Comparison of ENCODE assay signal across 24 cellular contexts in the genomic region with DNA sequence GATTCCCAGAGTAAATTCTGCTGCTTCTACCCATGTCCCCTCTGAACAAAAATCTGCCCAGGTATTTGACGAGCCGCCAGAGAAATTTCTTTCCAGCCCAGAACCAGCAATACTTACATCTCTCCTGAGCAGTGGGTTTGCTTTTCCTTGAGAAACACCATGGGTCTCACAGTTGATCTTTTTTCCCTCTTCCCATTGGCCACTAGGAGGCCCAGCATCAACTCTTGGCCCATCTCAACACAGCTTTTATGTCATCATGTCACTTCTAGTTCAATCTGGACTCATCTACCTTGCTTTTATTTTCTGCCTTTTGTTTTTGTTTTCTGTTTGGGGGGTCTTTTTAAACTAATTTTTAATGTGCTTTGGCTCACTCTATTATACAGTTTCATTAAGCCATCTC. TPM values are rescaled to one million over a fixed set of nuclear protein-coding genes. Genes with fewer than 3 reads are reported as not detected.
DNase-seq lines count a peak whose midpoint lies in the region; TF ChIP-seq lines count a peak whose summit lies in the region.
"Had no signal": no experiment of that assay in that cellular context is flagged by ENCODE, and none has a peak within 500 bp of the region (broad histone marks: within the 10 kb centered on the region; RNA-seq: fewer than 3 reads in every experiment).

No MANE protein-coding gene starts in this region.

- no peak overlapping the region for H3K4me3 Mint-ChIP-seq in progenitor cell of endocrine pancreas (ENCODE audit: low read depth)
- H3K4me3 Mint-ChIP-seq: activated CD4-positive, alpha-beta T cell treated with anti-CD3 and anti-CD28 coated beads, Interleukin-2, amount 10 ng/mL, durations not matched to agents 24 days and 14 days; activated naive CD8-positive, alpha-beta T cell treated with anti-CD3 and anti-CD28 coated beads for 36 hours; IgD-negative memory B cell had no signal

- no peak for DNase-seq in AG09309 (ENCODE audit: low read depth)
- peak; percentile 9 for DNase-seq in NAMALWA (ENCODE audit: low spot score)
- no peak for DNase-seq in epithelial cell of proximal tubule (ENCODE audit: low read depth)
- DNase-seq in transverse colon: no peak
- no peak for DNase-seq in HUDEP-2 (lab: John Stamatoyannopoulos, UW; ENCODE audit: unreplicated experiment in 76 of 76)
- no peak for DNase-seq in activated CD4-positive, alpha-beta T cell treated with anti-CD3 and anti-CD28 coated beads for 4 hours
- DNase-seq in progenitor cell of endocrine pancreas (ENCODE audit: low spot score, unreplicated experiment): no peak
- DNase-seq: activated CD4-positive, alpha-beta T cell treated with anti-CD3 and anti-CD28 coated beads, Interleukin-2, amount 10 ng/mL, durations not matched to agents 24 days and 14 days; activated effector memory CD4-positive, alpha-beta T cell treated with Interleukin-2 at 50 U/mL for 16 hours; activated naive CD8-positive, alpha-beta T cell treated with anti-CD3 and anti-CD28 coated beads for 36 hours; anterior cingulate cortex; kidney; NCI-H2081; NCI-H69; psoas muscle; SHP77 treated with DMSO at 0.1 percent for 48 hours; stimulated activated CD4-positive, alpha-beta T cell treated with anti-CD3 and anti-CD28 coated beads, Interleukin-4, amount 100 ng/mL, for 24 hours; T-helper 9 cell; tibial artery had no signal

- in situ Hi-C loops in transverse colon (cut with MboI; ENCODE audit: low pct_ligation_motif_present in 1 of 4, low pct_unique_long_range_greater_than_20kb in 1 of 4, low sequenced_read_pairs in 3 of 4): no loop called here

- no peaks in the 10 kb centered on the region for H3K4me1 ChIP-seq in transverse colon
- H3K4me1 ChIP-seq: HAP-1, psoas muscle, tibial artery had no signal

- no peak for TF ChIP-seq POLR2A in transverse colon (IDR thresholded peaks at IDR 0.05)

- peak; percentile 6 for TF ChIP-seq CTCF in AG09309 (IDR thresholded peaks at IDR 0.05; ENCODE audit: control insufficient read depth, insufficient read depth, low read depth, low read length, missing control alignments)
- peak; percentile 21; the same call in 1 of the 3 replicates for TF ChIP-seq CTCF in GM12872 (IDR thresholded peaks at IDR 0.05; ENCODE audit: insufficient read depth, low read depth, low read length)
- TF ChIP-seq CTCF in epithelial cell of proximal tubule (conservative IDR thresholded peaks at IDR 0.05; ENCODE audit: low read depth, low read length): peak; percentile 11
- TF ChIP-seq CTCF in transverse colon (IDR thresholded peaks at IDR 0.05): no peak
- TF ChIP-seq CTCF in progenitor cell of endocrine pancreas (IDR thresholded peaks at IDR 0.05; ENCODE audit: unreplicated experiment): no peak

- intact Hi-C loops in transverse colon (cut with DNase I; ENCODE audit: low total_unique reads): no loop called here

- no peak overlapping the region for H3K4me3 ChIP-seq in AG09309 (ENCODE audit: control insufficient read depth, low read depth, low read length)
- H3K4me3 ChIP-seq in epithelial cell of proximal tubule (ENCODE audit: low read depth, low read length): no peak overlapping the region
- H3K4me3 ChIP-seq in transverse colon: no peak overlapping the region
- H3K4me3 ChIP-seq: A549, HAP-1, psoas muscle, tibial artery had no signal

- H3K9me3 ChIP-seq in transverse colon: no peaks in the 10 kb centered on the region
- H3K9me3 ChIP-seq: A549, HAP-1, neutrophil, psoas muscle, tibial artery had no signal

- TF ChIP-seq EP300 in transverse colon (IDR thresholded peaks at IDR 0.05; ENCODE audit: low read depth): no peak

- H3K9me3 Mint-ChIP-seq in progenitor cell of endocrine pancreas (ENCODE audit: low read depth): no peaks in the 10 kb centered on the region
- H3K9me3 Mint-ChIP-seq: activated CD4-positive, alpha-beta T cell treated with anti-CD3 and anti-CD28 coated beads, Interleukin-2, amount 10 ng/mL, durations not matched to agents 24 days and 14 days; activated naive CD8-positive, alpha-beta T cell treated with anti-CD3 and anti-CD28 coated beads for 36 hours; IgD-negative memory B cell had no signal

- no peak overlapping the region for H3K27ac ChIP-seq in transverse colon
- H3K27ac ChIP-seq: A549, neutrophil, psoas muscle, tibial artery had no signal

- no peaks in the 10 kb centered on the region for H3K36me3 Mint-ChIP-seq in progenitor cell of endocrine pancreas (ENCODE audit: insufficient read depth)
- H3K36me3 Mint-ChIP-seq: activated naive CD8-positive, alpha-beta T cell treated with anti-CD3 and anti-CD28 coated beads for 36 hours; IgD-negative memory B cell had no signal

- peaks cover 6% of the 10 kb centered on the region for H3K27me3 Mint-ChIP-seq in progenitor cell of endocrine pancreas

- peaks cover 13% of the 10 kb centered on the region for H3K4me1 Mint-ChIP-seq in progenitor cell of endocrine pancreas (ENCODE audit: low read depth)
- H3K4me1 Mint-ChIP-seq: activated CD4-positive, alpha-beta T cell treated with anti-CD3 and anti-CD28 coated beads, Interleukin-2, amount 10 ng/mL, durations not matched to agents 24 days and 14 days; activated naive CD8-positive, alpha-beta T cell treated with anti-CD3 and anti-CD28 coated beads for 36 hours; IgD-negative memory B cell had no signal

- H3K36me3 ChIP-seq in transverse colon: no peaks in the 10 kb centered on the region
- H3K36me3 ChIP-seq: HAP-1, neutrophil, tibial artery had no signal

- WGBS in transverse colon (ENCODE audit: low coverage in 1 of 2), 2 donors: 95 to 100% methylated on average over 2 of the region's 2 CpGs

- H3K27me3 ChIP-seq in transverse colon: peaks cover 5% of the 10 kb centered on the region

- H3K27ac Mint-ChIP-seq in progenitor cell of endocrine pancreas: no peak overlapping the region
- H3K27ac Mint-ChIP-seq: activated CD4-positive, alpha-beta T cell treated with anti-CD3 and anti-CD28 coated beads, Interleukin-2, amount 10 ng/mL, durations not matched to agents 24 days and 14 days; activated naive CD8-positive, alpha-beta T cell treated with anti-CD3 and anti-CD28 coated beads for 36 hours; IgD-negative memory B cell had no signal

RNA-seq across cellular contexts. Expression of gene MAFB, which starts 18.8 kb away (rescaled TPM):
- 0.12 TPM in 1 of 2 replicates, not detected in the other for total RNA-seq in epithelial cell of proximal tubule
- 10 to 100 TPM; 12.2 to 74.4 (median 22.7) TPM for total RNA-seq in transverse colon
- total RNA-seq in progenitor cell of endocrine pancreas: 5.9 and 6.1 TPM in 2 replicates
- total RNA-seq: activated naive CD8-positive, alpha-beta T cell treated with anti-CD3 and anti-CD28 coated beads for 36 hours had no signal

Comparison
In these comparisons a context has a peak if more than half of its experiments do, and no peak if none do; other contexts are left out.
1. CTCF ChIP-seq: peak in AG09309 (single experiment), GM12872 (single experiment) and epithelial cell of proximal tubule (single experiment); none in transverse colon (0 of 5) and progenitor cell of endocrine pancreas (single experiment).